23 cellular contexts compared by ENCODE assay signal in genomic region chr16:3997231-3997841, GRCh38.
DNase-seq lines count a peak whose midpoint lies in the region; ATAC-seq lines count a peak whose summit lies in the region.
"Had no signal": no experiment of that assay in that cellular context is flagged by ENCODE, and none has a peak within 500 bp of the region (broad histone marks: within the 10 kb centered on the region; RNA-seq: fewer than 3 reads in every experiment).

No MANE protein-coding gene starts in this region.

- no peaks in the 10 kb centered on the region for H3K9me3 ChIP-seq in NT2/D1 (ENCODE audit: insufficient read depth, low read length)
- H3K9me3 ChIP-seq: Peyer's patch, SK-N-SH had no signal

- ATAC-seq in esophagus mucosa = peak; percentile 31

- intact Hi-C loops in posterior vena cava (cut with DNase I) = no loop called here

- no peak overlapping the region for H3K4me3 ChIP-seq in NT2/D1 (ENCODE audit: insufficient read length, low read depth)
- H3K4me3 ChIP-seq: GM23248, Peyer's patch had no signal

- DNase-seq in ELF-1 (ENCODE audit: low read depth, low spot score) (peak; percentile 55), NT2/D1 (ENCODE audit: low read depth, low spot score) (no peak), posterior vena cava (ENCODE audit: low spot score) (peak; percentile 75), cerebellar cortex (ENCODE audit: low spot score) (no peak), UCSD-AML1 (lab: John Stamatoyannopoulos, UW; ENCODE audit: unreplicated experiment) (no peak)
- DNase-seq in activated naive CD4-positive, alpha-beta T cell treated with Interleukin-2 at 50 U/mL for 16 hours = no peak
- DNase-seq: 8988T; CD4-positive, CD25-positive, alpha-beta regulatory T cell; DMS153; DND-41; GM23248; HCEC 1CT; Karpas-422; NCI-H1092; NCI-H1417 treated with DMSO at 0.1 percent for 48 hours; NCI-H1694 treated with DMSO at 0.1 percent for 48 hours; NCI-H2081; NCI-H2227 treated with DMSO at 0.1 percent for 48 hours; NCI-H526 treated with DMSO at 0.1 percent for 48 hours; Peyer's patch; SIG-M5; SK-N-SH had no signal

- no peaks in the 10 kb centered on the region for H3K27me3 ChIP-seq in NT2/D1 (ENCODE audit: insufficient read depth, insufficient read length)
- H3K27me3 ChIP-seq: Peyer's patch had no signal

- no peaks in the 10 kb centered on the region for H3K36me3 ChIP-seq in NT2/D1 (ENCODE audit: insufficient read depth, insufficient read length, low read length)
- H3K36me3 ChIP-seq: Peyer's patch had no signal

- peak overlapping the region; percentile 37 for H3K9ac ChIP-seq in NT2/D1 (ENCODE audit: insufficient read length, low read depth)
- H3K9ac ChIP-seq: GM23248, SK-N-SH had no signal

- peaks cover 6% of the 10 kb centered on the region for H3K4me1 ChIP-seq in NT2/D1 (ENCODE audit: insufficient read depth, insufficient read length)
- H3K4me1 ChIP-seq: Peyer's patch had no signal

Comparison
In these comparisons a context has a peak if more than half of its experiments do, and no peak if none do; other contexts are left out.
1. DNase-seq: peak in ELF-1 (single experiment) and posterior vena cava (single experiment); none in NT2/D1 (single experiment), activated naive CD4-positive, alpha-beta T cell treated with Interleukin-2 at 50 U/mL for 16 hours (single experiment), cerebellar cortex (single experiment) and UCSD-AML1 (single experiment).